Comparison of ENCODE assay signal across 14 cellular contexts in the genomic region with DNA sequence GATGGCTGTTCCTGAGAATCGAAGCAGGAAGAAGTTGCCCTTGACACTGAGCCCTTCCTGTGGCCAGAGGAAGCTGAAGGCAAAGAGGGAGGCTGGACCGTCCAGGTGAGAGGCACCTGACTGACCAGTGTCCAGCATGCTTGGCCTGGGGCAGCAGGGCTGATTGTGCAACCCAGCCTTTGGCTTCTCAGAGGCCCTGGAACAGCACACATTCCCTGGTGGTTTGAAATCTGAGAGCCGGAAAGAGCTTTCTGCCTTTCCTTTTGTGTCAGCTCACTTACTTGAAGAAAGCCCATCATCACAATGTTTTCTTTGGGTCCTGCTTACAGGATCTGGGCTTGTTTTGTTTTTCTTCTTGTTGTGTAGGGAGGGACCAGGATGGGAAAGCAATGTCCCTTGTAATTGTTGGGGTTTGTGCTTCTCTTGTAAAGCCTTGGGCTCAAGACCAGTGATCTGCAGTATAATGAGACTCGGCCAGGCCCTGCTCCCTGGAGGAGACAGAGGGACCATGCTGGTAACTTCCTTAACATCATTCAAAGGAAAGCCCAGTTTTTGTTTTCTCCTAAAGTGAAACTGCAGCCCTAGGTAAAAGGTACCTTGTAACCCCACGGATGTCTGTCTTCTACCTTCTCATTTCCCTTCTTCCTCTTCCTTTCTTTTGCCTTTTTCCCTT.
A peak's percentile ranks its signal among the peaks of the same experiment; 100 is the strongest.
DNase-seq lines count a peak whose midpoint lies in the region; ATAC-seq and TF ChIP-seq lines count a peak whose summit lies in the region.
"Had no signal": no experiment of that assay in that cellular context is flagged by ENCODE, and none has a peak within 500 bp of the region (broad histone marks: within the 10 kb centered on the region; RNA-seq: fewer than 3 reads in every experiment).

No MANE protein-coding gene starts in this region.

- H3K27ac ChIP-seq in colonic mucosa (peak overlapping the region; percentile 49), left lung (no peak overlapping the region), stomach smooth muscle (ENCODE audit: low read length) (peak overlapping the region; percentile 6)

- peak; percentile 33 for ATAC-seq in left lung
- no peak for ATAC-seq in GM21717 (IDR thresholded peaks at IDR 0.05; ENCODE audit: unreplicated experiment)
- ATAC-seq in GM18517 (IDR thresholded peaks at IDR 0.05; ENCODE audit: unreplicated experiment) = no peak
- ATAC-seq: stimulated activated memory B cell treated with anti-CD40 and anti-IgM and Interleukin-4, amounts not matched to agents 10 μg/mL and 1 μg/mL and 100 μg/mL, for 72 hours had no signal

- no peak for TF ChIP-seq CTCF in colonic mucosa (IDR thresholded peaks at IDR 0.05)
- no peak for TF ChIP-seq CTCF in left lung (IDR thresholded peaks at IDR 0.05)

- H3K36me3 ChIP-seq in colonic mucosa (no peaks in the 10 kb centered on the region), left lung (no peaks in the 10 kb centered on the region), stomach smooth muscle (ENCODE audit: control insufficient read depth in 2 of 2, insufficient read depth in 2 of 2, low read length in 2 of 2) (no peaks in the 10 kb centered on the region)

- no peaks in the 10 kb centered on the region for H3K9me3 ChIP-seq in colonic mucosa
- peaks cover 0 to 4% of the 10 kb centered on the region in 2 donors for H3K9me3 ChIP-seq in left lung
- H3K9me3 ChIP-seq in stomach smooth muscle (ENCODE audit: control insufficient read depth in 2 of 2, low read length in 2 of 2) = peaks cover 3 to 4% of the 10 kb centered on the region in 2 donors
- H3K9me3 ChIP-seq: SK-N-SH had no signal

- H3K4me1 ChIP-seq in colonic mucosa (no peaks in the 10 kb centered on the region), left lung (peaks cover 0 to 18% of the 10 kb centered on the region in 2 donors), stomach smooth muscle (ENCODE audit: control insufficient read depth, insufficient read depth, low read length) (peaks cover 54% of the 10 kb centered on the region)

- intact Hi-C loops in colonic mucosa (cut with DNase I) (loop anchor here (10.0 kb wide), 1 partner anchor 246 kb away; a partner anchor contains a TSS), left lung (cut with DNase I) (no loop called here)

- H3K27me3 ChIP-seq in colonic mucosa = no peaks in the 10 kb centered on the region
- no peaks in the 10 kb centered on the region for H3K27me3 ChIP-seq in left lung
- H3K27me3 ChIP-seq in stomach smooth muscle (ENCODE audit: control insufficient read depth in 1 of 2, insufficient read depth in 2 of 2, low read length in 2 of 2) = no peaks in the 10 kb centered on the region

- H3K9ac ChIP-seq in colonic mucosa (ENCODE audit: low read depth in 2 of 2, low read length in 2 of 2) (no peak overlapping the region), stomach smooth muscle (ENCODE audit: low read length in 2 of 2) (no peak overlapping the region)
- H3K9ac ChIP-seq: SK-N-SH had no signal

- no peak overlapping the region for H3K4me3 ChIP-seq in colonic mucosa
- no peak overlapping the region for H3K4me3 ChIP-seq in left lung
- no peak overlapping the region for H3K4me3 ChIP-seq in stomach smooth muscle (ENCODE audit: low read length in 2 of 2)

- DNase-seq in GM03348 (ENCODE audit: low spot score) (peak; percentile 63), colonic mucosa (no peak), left lung (no peak), NOMO-1 treated with dmso at 0.1 percent for 144 hours (lab: John Stamatoyannopoulos, UW; ENCODE audit: unreplicated experiment) (no peak)
- DNase-seq in stimulated activated CD4-positive, alpha-beta T cell treated with anti-CD3 and anti-CD28 coated beads, Interleukin-4, amount 100 ng/mL, for 4 hours = no peak
- DNase-seq: activated CD4-positive, alpha-beta T cell treated with anti-CD3 and anti-CD28 coated beads, Interleukin-2, amount 50 U/mL, for 1 hour; Calu3; NCI-H510A treated with DMSO at 0.1 percent for 48 hours; SK-N-SH; stimulated activated CD4-positive, alpha-beta T cell treated with anti-CD3 and anti-CD28 coated beads, Interleukin-12 subunit alpha, Interleukin-12 subunit beta, amount 100 ng/mL, for 4 hours had no signal

Comparison
In these comparisons a context has a peak if more than half of its experiments do, and no peak if none do; other contexts are left out.
1. H3K27ac ChIP-seq: peak in colonic mucosa (single experiment) and stomach smooth muscle (single experiment); none in left lung (0 of 2).